ENCODE assay signal across 18 cellular contexts in genomic region chr5:97728920-97729319, GRCh38.
DNase-seq lines count a peak whose midpoint lies in the region; ATAC-seq and TF ChIP-seq lines count a peak whose summit lies in the region.
"Had no signal": no experiment of that assay in that cellular context is flagged by ENCODE, and none has a peak within 500 bp of the region (broad histone marks: within the 10 kb centered on the region; RNA-seq: fewer than 3 reads in every experiment).

No MANE protein-coding gene starts in this region.

- no peak for TF ChIP-seq EP300 in SK-N-SH (IDR thresholded peaks at IDR 0.05; ENCODE audit: borderline replicate concordance in 1 of 2, low read depth in 1 of 2, low read length in 1 of 2)

- H2AFZ ChIP-seq in SK-N-SH (ENCODE audit: low read depth) = 0 out of 2 replicates have a peak overlapping the region, but pooled peaks have one; percentile 22
- H2AFZ ChIP-seq: GM23248 had no signal

- no peaks in the 10 kb centered on the region for H3K27me3 Mint-ChIP-seq in natural killer cell treated with Interleukin-12 subunit alpha and Interleukin-12 subunit beta and Interleukin-15 and Interleukin-18, amount 100 ng/mL, for 72 hours
- H3K27me3 Mint-ChIP-seq in activated naive CD8-positive, alpha-beta T cell treated with anti-CD3 and anti-CD28 coated beads, Interleukin-2, amount 50 U/mL, for 24 hours = no peaks in the 10 kb centered on the region
- H3K27me3 Mint-ChIP-seq: CD4-positive, alpha-beta memory T cell had no signal

- no peak for ATAC-seq in natural killer cell treated with Interleukin-12 subunit alpha and Interleukin-12 subunit beta and Interleukin-15 and Interleukin-18, amount 100 ng/mL, for 72 hours
- ATAC-seq in GM19397 (IDR thresholded peaks at IDR 0.05; ENCODE audit: unreplicated experiment) = no peak
- no peak for ATAC-seq in HG03159 (IDR thresholded peaks at IDR 0.05; ENCODE audit: unreplicated experiment)
- no peak for ATAC-seq in activated naive CD8-positive, alpha-beta T cell treated with anti-CD3 and anti-CD28 coated beads, Interleukin-2, amount 50 U/mL, for 24 hours
- ATAC-seq: A549, GM12878, HCT116 had no signal

- TF ChIP-seq CTCF in SK-N-SH (IDR thresholded peaks at IDR 0.05) = no peak

- no peak overlapping the region for H3K27ac Mint-ChIP-seq in natural killer cell treated with Interleukin-12 subunit alpha and Interleukin-12 subunit beta and Interleukin-15 and Interleukin-18, amount 100 ng/mL, for 72 hours
- no peak overlapping the region for H3K27ac Mint-ChIP-seq in activated naive CD8-positive, alpha-beta T cell treated with anti-CD3 and anti-CD28 coated beads, Interleukin-2, amount 50 U/mL, for 24 hours
- H3K27ac Mint-ChIP-seq: CD14-positive monocyte; CD4-positive, alpha-beta memory T cell had no signal

- CTCF ChIA-PET in SK-N-SH (lab: Yijun Ruan, JAX) = no interaction called here

- H3K79me2 ChIP-seq in SK-N-SH (ENCODE audit: insufficient read depth) = no peaks in the 10 kb centered on the region

- POLR2A ChIA-PET in SK-N-SH (lab: Yijun Ruan, JAX) = no interaction called here

- H3K36me3 Mint-ChIP-seq in natural killer cell treated with Interleukin-12 subunit alpha and Interleukin-12 subunit beta and Interleukin-15 and Interleukin-18, amount 100 ng/mL, for 72 hours = no peaks in the 10 kb centered on the region
- no peaks in the 10 kb centered on the region for H3K36me3 Mint-ChIP-seq in activated naive CD8-positive, alpha-beta T cell treated with anti-CD3 and anti-CD28 coated beads, Interleukin-2, amount 50 U/mL, for 24 hours (ENCODE audit: low read depth)
- H3K36me3 Mint-ChIP-seq: CD14-positive monocyte; CD4-positive, alpha-beta memory T cell had no signal

- H3F3A ChIP-seq in SK-N-SH (replicated peaks; ENCODE audit: insufficient read depth) = no peaks in the 10 kb centered on the region

- H3K4me1 Mint-ChIP-seq in natural killer cell treated with Interleukin-12 subunit alpha and Interleukin-12 subunit beta and Interleukin-15 and Interleukin-18, amount 100 ng/mL, for 72 hours (ENCODE audit: low read depth in 2 of 2) = no peaks in the 10 kb centered on the region
- no peaks in the 10 kb centered on the region for H3K4me1 Mint-ChIP-seq in activated naive CD8-positive, alpha-beta T cell treated with anti-CD3 and anti-CD28 coated beads, Interleukin-2, amount 50 U/mL, for 24 hours
- H3K4me1 Mint-ChIP-seq: CD14-positive monocyte; CD4-positive, alpha-beta memory T cell had no signal

- no peak overlapping the region; a peak in 1 of 4 replicates for H3K27ac ChIP-seq in SK-N-SH (ENCODE audit: low read depth in 2 of 2, low read length in 1 of 2)
- H3K27ac ChIP-seq: A549, BLaER1, GM23248, KMS-11 had no signal

- H3K9ac ChIP-seq in SK-N-SH = no peak overlapping the region
- H3K9ac ChIP-seq: BLaER1, GM23248, KMS-11 had no signal

- WGBS in SK-N-SH (ENCODE audit: low lambda C conversion rate) = 74% methylated on average over 7 of the region's 7 CpGs

- H3K9me3 Mint-ChIP-seq in natural killer cell treated with Interleukin-12 subunit alpha and Interleukin-12 subunit beta and Interleukin-15 and Interleukin-18, amount 100 ng/mL, for 72 hours = peaks cover 4% of the 10 kb centered on the region
- H3K9me3 Mint-ChIP-seq in activated naive CD8-positive, alpha-beta T cell treated with anti-CD3 and anti-CD28 coated beads, Interleukin-2, amount 50 U/mL, for 24 hours = no peaks in the 10 kb centered on the region
- H3K9me3 Mint-ChIP-seq: HFFc6 had no signal

- H3K9me2 ChIP-seq in SK-N-SH = no peaks in the 10 kb centered on the region

- no peak overlapping the region for H3K4me3 Mint-ChIP-seq in natural killer cell treated with Interleukin-12 subunit alpha and Interleukin-12 subunit beta and Interleukin-15 and Interleukin-18, amount 100 ng/mL, for 72 hours
- H3K4me3 Mint-ChIP-seq in activated naive CD8-positive, alpha-beta T cell treated with anti-CD3 and anti-CD28 coated beads, Interleukin-2, amount 50 U/mL, for 24 hours = no peak overlapping the region
- H3K4me3 Mint-ChIP-seq: CD14-positive monocyte; CD4-positive, alpha-beta memory T cell; HFFc6 had no signal

- TF ChIP-seq RAD21 in SK-N-SH (IDR thresholded peaks at IDR 0.05; ENCODE audit: low read length) = no peak

- no peaks in the 10 kb centered on the region for H3K27me3 ChIP-seq in SK-N-SH (ENCODE audit: insufficient read depth)
- H3K27me3 ChIP-seq: BLaER1 had no signal

- no peak overlapping the region for H3K4me3 ChIP-seq in SK-N-SH (ENCODE audit: low read depth in 2 of 2, low read length in 1 of 2)
- H3K4me3 ChIP-seq: A549, BLaER1, GM12878, GM23248 had no signal

- no peaks in the 10 kb centered on the region for H3K36me3 ChIP-seq in SK-N-SH (replicated peaks in 1 of 2; ENCODE audit: control insufficient read depth in 1 of 2, insufficient read depth in 2 of 2, low read length in 1 of 2)
- H3K36me3 ChIP-seq: BLaER1 had no signal

- H4K20me1 ChIP-seq in SK-N-SH (ENCODE audit: insufficient read depth) = no peaks in the 10 kb centered on the region
- H4K20me1 ChIP-seq: BLaER1 had no signal

- DNase-seq in HS-27A (ENCODE audit: low read depth) (peak; percentile 11), SK-N-SH (no peak), fibroblast of peridontal ligament (ENCODE audit: extremely low read depth) (peak; percentile 16)
- no peak for DNase-seq in natural killer cell treated with Interleukin-12 subunit alpha and Interleukin-12 subunit beta and Interleukin-15 and Interleukin-18, amount 100 ng/mL, for 72 hours (ENCODE audit: low spot score)
- DNase-seq in activated naive CD8-positive, alpha-beta T cell treated with anti-CD3 and anti-CD28 coated beads, Interleukin-2, amount 50 U/mL, for 24 hours = no peak
- DNase-seq: CD4-positive, alpha-beta memory T cell; DMS153; DMS79; GM23248; HFFc6 had no signal

- H3K9me3 ChIP-seq in SK-N-SH = no peaks in the 10 kb centered on the region
- H3K9me3 ChIP-seq: A549 had no signal

- H3K4me2 ChIP-seq in SK-N-SH = no peak overlapping the region
- H3K4me2 ChIP-seq: A549, BLaER1, KMS-11 had no signal

- no peaks in the 10 kb centered on the region for H3K4me1 ChIP-seq in SK-N-SH (ENCODE audit: control insufficient read depth in 1 of 2, insufficient read depth in 2 of 2, low read depth in 1 of 2, low read length in 1 of 2)
- H3K4me1 ChIP-seq: A549, BLaER1 had no signal

TF ChIP-seq in SK-N-SH, 30 proteins besides CTCF, POLR2A, EP300 and RAD21:
- TF ChIP-seq NFIC (IDR thresholded peaks at IDR 0.05; ENCODE audit: borderline replicate concordance) (peak; percentile 40; the same call in 1 of the 2 replicates), NRF1 (IDR thresholded peaks at IDR 0.05; ENCODE audit: low read depth, low read length) (no peak), JUND (IDR thresholded peaks at IDR 0.05) (0 out of 2 replicates have a peak, but pooled peaks have one; percentile 4), TEAD4 (IDR thresholded peaks at IDR 0.05; ENCODE audit: borderline replicate concordance, insufficient read depth) (0 out of 2 replicates have a peak, but pooled peaks have one; percentile 32)

Comparison
In these comparisons a context has a peak if more than half of its experiments do, and no peak if none do; other contexts are left out.
1. DNase-seq: peak in HS-27A (single experiment) and fibroblast of peridontal ligament (single experiment); none in SK-N-SH (single experiment), natural killer cell treated with Interleukin-12 subunit alpha and Interleukin-12 subunit beta and Interleukin-15 and Interleukin-18, amount 100 ng/mL, for 72 hours (single experiment) and activated naive CD8-positive, alpha-beta T cell treated with anti-CD3 and anti-CD28 coated beads, Interleukin-2, amount 50 U/mL, for 24 hours (single experiment).